1 cellular context compared by ENCODE assay signal in genomic region chr13:76917096-76917495, GRCh38.
TF ChIP-seq lines count a peak whose summit lies in the region.

No MANE protein-coding gene starts in this region.

TF ChIP-seq in K562, 482 proteins besides CTCF, POLR2A, EP300 and RAD21:
- TF ChIP-seq, protein P1, sequence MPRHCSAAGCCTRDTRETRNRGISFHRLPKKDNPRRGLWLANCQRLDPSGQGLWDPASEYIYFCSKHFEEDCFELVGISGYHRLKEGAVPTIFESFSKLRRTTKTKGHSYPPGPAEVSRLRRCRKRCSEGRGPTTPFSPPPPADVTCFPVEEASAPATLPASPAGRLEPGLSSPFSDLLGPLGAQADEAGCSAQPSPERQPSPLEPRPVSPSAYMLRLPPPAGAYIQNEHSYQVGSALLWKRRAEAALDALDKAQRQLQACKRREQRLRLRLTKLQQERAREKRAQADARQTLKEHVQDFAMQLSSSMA (CRISPR knock-in tag; IDR thresholded peaks at IDR 0.05) = no peak
- TF ChIP-seq ZNF561 (CRISPR knock-in tag; conservative IDR thresholded peaks at IDR 0.05) (no peak), ZNF75A (CRISPR knock-in tag; IDR thresholded peaks at IDR 0.05) (no peak), SRSF7 (optimal IDR thresholded peaks at IDR 0.05; ENCODE audit: low read depth, low read length) (no peak), ZFP1 (CRISPR knock-in tag; IDR thresholded peaks at IDR 0.05) (no peak), PHF8 (IDR thresholded peaks at IDR 0.05; ENCODE audit: borderline replicate concordance, low read length) (no peak), SRSF9 (IDR thresholded peaks at IDR 0.05; ENCODE audit: borderline replicate concordance, low read depth, low read length) (no peak)
TF ChIP-seq in K562: peak in this region for 0.
